ENCODE assay signal across 8 cellular contexts in the genomic region with DNA sequence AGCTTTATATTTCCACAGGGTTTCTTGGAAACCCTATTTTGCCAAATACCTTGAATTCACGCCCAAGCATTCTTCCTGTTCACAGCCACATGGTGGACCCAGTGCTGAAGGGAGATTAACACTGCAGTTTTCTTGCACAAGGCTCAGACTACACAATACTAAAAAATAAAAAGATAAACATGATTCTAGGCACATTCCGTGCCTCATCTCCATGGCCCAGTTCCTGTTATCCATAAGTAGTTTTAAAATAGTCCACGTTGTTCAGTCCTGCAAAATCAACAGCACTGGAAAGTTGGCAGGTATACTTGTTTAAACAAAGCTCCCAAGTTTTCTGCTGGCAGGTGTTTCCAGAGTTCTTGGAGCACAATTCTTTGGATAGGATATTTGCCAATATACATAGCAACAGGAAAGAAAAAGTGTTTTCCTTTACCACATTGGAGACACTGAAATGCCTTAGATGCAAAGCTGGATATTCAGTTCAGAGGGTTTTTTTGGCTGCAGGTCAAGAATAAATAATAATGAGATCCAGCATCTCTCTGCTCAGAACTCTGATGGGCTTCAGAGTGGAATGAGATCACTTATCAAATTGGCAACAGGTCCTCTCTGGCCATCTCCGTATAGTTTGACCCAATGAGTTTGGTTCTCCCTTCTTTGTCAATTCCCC.
A peak's percentile ranks its signal among the peaks of the same experiment; 100 is the strongest.
DNase-seq lines count a peak whose midpoint lies in the region; ATAC-seq and TF ChIP-seq lines count a peak whose summit lies in the region.

No MANE protein-coding gene starts in this region.

- H3K36me3 ChIP-seq in Peyer's patch: no peaks in the 10 kb centered on the region

- TF ChIP-seq POLR2A in Peyer's patch (IDR thresholded peaks at IDR 0.05): no peak

- DNase-seq in Caki2 (ENCODE audit: low read depth): peak; percentile 4
- no peak for DNase-seq in Peyer's patch
- DNase-seq in fibroblast of the aortic adventitia (ENCODE audit: low read depth): peak; percentile 99
- peak; percentile 27 for DNase-seq in pons (ENCODE audit: low spot score)
- DNase-seq in hepatic stellate cell (ENCODE audit: low spot score): no peak

- peaks cover 0 to 15% (median 0%) of the 10 kb centered on the region in 4 donors for H3K4me1 ChIP-seq in Peyer's patch

- ATAC-seq in GM18907 (IDR thresholded peaks at IDR 0.05; ENCODE audit: unreplicated experiment) (no peak), HG02938 (IDR thresholded peaks at IDR 0.05; ENCODE audit: unreplicated experiment) (no peak), HG02623 (IDR thresholded peaks at IDR 0.05; ENCODE audit: unreplicated experiment) (no peak)

- no peak overlapping the region for H3K4me3 ChIP-seq in Peyer's patch
- H3K4me3 ChIP-seq in fibroblast of the aortic adventitia (ENCODE audit: low read depth, low read length): no peak overlapping the region

- no peaks in the 10 kb centered on the region for H3K27me3 ChIP-seq in Peyer's patch

- TF ChIP-seq CTCF in Peyer's patch (IDR thresholded peaks at IDR 0.05) (peak in 2 of 6 experiments; percentile 18 to 40), fibroblast of the aortic adventitia (IDR thresholded peaks at IDR 0.05; ENCODE audit: insufficient read depth, low read length) (peak; percentile 35)

- peak overlapping the region; percentile 6 to 64 (median 42) for H3K27ac ChIP-seq in Peyer's patch

- no peaks in the 10 kb centered on the region for H3K9me3 ChIP-seq in Peyer's patch

- in situ Hi-C loops in Caki2 (cut with HindIII; ENCODE audit: low pct_unique_long_range_greater_than_20kb, low sequenced_read_pairs): no loop called here

Comparison
In these comparisons a context has a peak if more than half of its experiments do, and no peak if none do; other contexts are left out.
1. DNase-seq: peak in Caki2 (single experiment), fibroblast of the aortic adventitia (single experiment) and pons (single experiment); none in Peyer's patch (0 of 3) and hepatic stellate cell (single experiment).